ENCODE assay signal across 25 cellular contexts in the genomic region with DNA sequence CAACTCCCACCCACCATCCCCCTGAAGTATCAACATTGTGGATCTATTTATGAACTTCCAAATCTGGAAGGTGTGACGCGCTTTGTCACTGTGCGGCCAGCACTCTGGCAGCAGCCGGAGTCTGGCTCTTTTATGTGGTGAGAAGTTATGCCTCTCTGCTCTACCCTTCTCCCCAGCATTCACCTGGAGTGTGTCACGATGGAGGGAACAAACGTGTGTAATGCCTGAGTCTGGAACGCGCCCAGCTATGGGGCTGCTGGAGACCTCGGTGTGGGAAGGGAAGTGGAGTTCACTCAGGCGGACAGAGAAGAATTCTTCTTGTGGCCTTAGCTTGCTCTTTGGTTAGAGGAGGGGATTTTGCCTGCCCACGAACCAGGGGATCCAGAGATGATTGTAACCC.
A peak's percentile ranks its signal among the peaks of the same experiment; 100 is the strongest.
DNase-seq lines count a peak whose midpoint lies in the region; ATAC-seq and TF ChIP-seq lines count a peak whose summit lies in the region.
"Had no signal": no experiment of that assay in that cellular context is flagged by ENCODE, and none has a peak within 500 bp of the region (broad histone marks: within the 10 kb centered on the region; RNA-seq: fewer than 3 reads in every experiment).

No MANE protein-coding gene starts in this region.

- H3K27ac ChIP-seq in endodermal cell (ENCODE audit: low read depth, low read length): no peak overlapping the region
- H3K27ac ChIP-seq: heart left ventricle, KMS-11, Peyer's patch had no signal

- H3K27me3 ChIP-seq in endodermal cell (ENCODE audit: control insufficient read depth, insufficient read depth, low read length, poor library complexity, severe bottlenecking): no peaks in the 10 kb centered on the region
- H3K27me3 ChIP-seq: heart left ventricle, Peyer's patch had no signal

- ATAC-seq in GM21381 (IDR thresholded peaks at IDR 0.05; ENCODE audit: unreplicated experiment): no peak
- no peak for ATAC-seq in HG02870 (IDR thresholded peaks at IDR 0.05; ENCODE audit: unreplicated experiment)
- ATAC-seq: left ventricle myocardium superior, WTC11 had no signal

- no peaks in the 10 kb centered on the region for H3K36me3 Mint-ChIP-seq in endodermal cell (ENCODE audit: low read depth)
- H3K36me3 Mint-ChIP-seq: WTC11 had no signal

- H3K36me3 ChIP-seq in endodermal cell (ENCODE audit: control insufficient read depth, insufficient read depth, low read length): no peaks in the 10 kb centered on the region
- H3K36me3 ChIP-seq: heart left ventricle, Peyer's patch had no signal

- peaks cover 4% of the 10 kb centered on the region for H3K4me1 ChIP-seq in endodermal cell (ENCODE audit: control insufficient read depth, insufficient read depth, low read length)
- H3K4me1 ChIP-seq: heart left ventricle, Peyer's patch had no signal

- WGBS in endodermal cell (ENCODE audit: insufficient coverage in 1 of 2, insufficient read length in 1 of 2), 2 experiments: 93% methylated on average over 11 of the region's 11 CpGs; no CpG with 5 or more reads in 1 of the 2 experiments

- peak; percentile 20 for DNase-seq in DMS79 (lab: John Stamatoyannopoulos, UW)
- peak; percentile 17 for DNase-seq in LoVo (ENCODE audit: low spot score)
- DNase-seq in choroid plexus epithelial cell (ENCODE audit: low read depth): peak; percentile 18
- peak; percentile 70 for DNase-seq in non-pigmented ciliary epithelial cell (ENCODE audit: low read depth)
- DNase-seq in NCI-H2227 (lab: John Stamatoyannopoulos, UW; ENCODE audit: unreplicated experiment): no peak
- DNase-seq in endodermal cell: no peak
- DNase-seq: activated CD4-positive, alpha-beta memory T cell treated with anti-CD3 and anti-CD28 coated beads, Interleukin-2, amount 10 ng/mL, durations not matched to agents 7 days and 5 days; activated gamma-delta T cell treated with Interleukin-2 at 50 U/mL for 16 hours; GF-D8; H9; heart left ventricle; left ventricle myocardium superior; midbrain; NCI-H1048; NCI-H2081; NCI-H510A; Peyer's patch; posterior cingulate gyrus; stimulated activated CD4-positive, alpha-beta T cell treated with anti-CD3 and anti-CD28 coated beads, Interleukin-1b, Interleukin-23, amount 100 ng/mL, for 48 hours; T-helper 2 cell had no signal

- H3K4me3 Mint-ChIP-seq in endodermal cell: no peak overlapping the region
- H3K4me3 Mint-ChIP-seq: activated CD4-positive, alpha-beta memory T cell treated with anti-CD3 and anti-CD28 coated beads, Interleukin-2, amount 10 ng/mL, durations not matched to agents 7 days and 5 days; H9; nephron; WTC11 had no signal

- no peak for TF ChIP-seq CTCF in choroid plexus epithelial cell (conservative IDR thresholded peaks at IDR 0.05; ENCODE audit: low read depth, low read length)
- TF ChIP-seq CTCF in endodermal cell (conservative IDR thresholded peaks at IDR 0.05): no peak

- H3K4me1 Mint-ChIP-seq in endodermal cell: no peaks in the 10 kb centered on the region
- H3K4me1 Mint-ChIP-seq: activated CD4-positive, alpha-beta memory T cell treated with anti-CD3 and anti-CD28 coated beads, Interleukin-2, amount 10 ng/mL, durations not matched to agents 7 days and 5 days; nephron had no signal

- H3K27me3 Mint-ChIP-seq in endodermal cell (ENCODE audit: insufficient read depth): no peaks in the 10 kb centered on the region

- no peak overlapping the region for H3K27ac Mint-ChIP-seq in endodermal cell
- H3K27ac Mint-ChIP-seq: activated CD4-positive, alpha-beta memory T cell treated with anti-CD3 and anti-CD28 coated beads, Interleukin-2, amount 10 ng/mL, durations not matched to agents 7 days and 5 days; H9; nephron; WTC11 had no signal

- H3K4me3 ChIP-seq in choroid plexus epithelial cell (ENCODE audit: low read depth, low read length): no peak overlapping the region
- no peak overlapping the region for H3K4me3 ChIP-seq in endodermal cell (ENCODE audit: low read length)
- H3K4me3 ChIP-seq: heart left ventricle, Peyer's patch had no signal

- no peaks in the 10 kb centered on the region for H3K9me3 ChIP-seq in endodermal cell (ENCODE audit: control insufficient read depth, low read length)
- H3K9me3 ChIP-seq: heart left ventricle, Peyer's patch had no signal

- H3K9ac ChIP-seq in endodermal cell (ENCODE audit: extremely low read depth, low read length, poor library complexity, severe bottlenecking): no peak overlapping the region
- H3K9ac ChIP-seq: KMS-11 had no signal

- H3K9me3 Mint-ChIP-seq in endodermal cell: no peaks in the 10 kb centered on the region
- H3K9me3 Mint-ChIP-seq: activated CD4-positive, alpha-beta memory T cell treated with anti-CD3 and anti-CD28 coated beads, Interleukin-2, amount 10 ng/mL, durations not matched to agents 7 days and 5 days; H9; nephron; WTC11 had no signal

Comparison
In these comparisons a context has a peak if more than half of its experiments do, and no peak if none do; other contexts are left out.
1. DNase-seq: peak in DMS79 (single experiment), LoVo (single experiment), choroid plexus epithelial cell (single experiment) and non-pigmented ciliary epithelial cell (single experiment); none in NCI-H2227 (single experiment) and endodermal cell (single experiment).